9 cellular contexts compared by ENCODE assay signal in the genomic region with DNA sequence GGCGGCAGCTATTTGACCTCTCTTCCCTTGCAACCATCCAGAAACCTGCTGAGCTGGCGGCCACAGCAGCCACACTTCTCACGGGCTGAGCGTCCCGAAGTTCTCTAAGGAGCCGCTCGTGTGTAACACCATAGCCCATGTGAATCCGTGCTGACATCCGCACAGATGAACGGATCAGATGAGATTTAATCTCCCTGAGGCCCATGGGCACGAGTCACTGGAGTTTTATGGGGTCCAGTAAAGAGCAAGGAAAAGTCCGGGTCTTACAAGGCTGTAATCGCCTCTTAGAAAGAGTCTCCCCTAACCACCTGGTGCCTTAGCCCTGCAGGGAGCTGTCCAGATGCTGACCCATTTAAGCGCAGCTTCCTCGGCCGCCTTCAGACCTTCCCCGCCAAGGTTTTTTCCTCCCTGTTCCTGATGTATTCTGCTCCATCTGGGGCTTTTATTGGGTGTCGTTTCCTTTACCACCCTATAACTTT. TPM values are rescaled to one million over a fixed set of nuclear protein-coding genes. Genes with fewer than 3 reads are reported as not detected.
A peak's percentile ranks its signal among the peaks of the same experiment; 100 is the strongest.
DNase-seq lines count a peak whose midpoint lies in the region; TF ChIP-seq lines count a peak whose summit lies in the region.
"Had no signal": no experiment of that assay in that cellular context is flagged by ENCODE, and none has a peak within 500 bp of the region (broad histone marks: within the 10 kb centered on the region; RNA-seq: fewer than 3 reads in every experiment).

No MANE protein-coding gene starts in this region.

- H3K27ac Mint-ChIP-seq in activated CD4-positive, alpha-beta T cell treated with anti-CD3 and anti-CD28 coated beads, Interleukin-2, amount 10 ng/mL, durations not matched to agents 24 days and 14 days: no peak overlapping the region

- TF ChIP-seq CTCF in fibroblast of the aortic adventitia (IDR thresholded peaks at IDR 0.05; ENCODE audit: insufficient read depth, low read length): no peak
- no peak for TF ChIP-seq CTCF in prostate gland (IDR thresholded peaks at IDR 0.05)

- 2% methylated on average over 18 of the region's 18 CpGs for WGBS in prostate gland

- H3K36me3 Mint-ChIP-seq in activated CD4-positive, alpha-beta T cell treated with anti-CD3 and anti-CD28 coated beads, Interleukin-2, amount 10 ng/mL, durations not matched to agents 24 days and 14 days (ENCODE audit: low read depth): no peaks in the 10 kb centered on the region

- peaks cover 4% of the 10 kb centered on the region for H3K4me1 Mint-ChIP-seq in activated CD4-positive, alpha-beta T cell treated with anti-CD3 and anti-CD28 coated beads, Interleukin-2, amount 10 ng/mL, durations not matched to agents 24 days and 14 days

- H3K4me1 ChIP-seq in prostate gland (replicated peaks): no peaks in the 10 kb centered on the region

- intact Hi-C loops in activated CD4-positive, alpha-beta T cell treated with anti-CD3 and anti-CD28 coated beads, Interleukin-2, amount 10 ng/mL, durations not matched to agents 24 days and 14 days (cut with micrococcal nuclease): loop anchor here (2.0 kb wide), 1 partner anchor 77 kb away; no protein-coding TSS in a partner anchor
- intact Hi-C loops in prostate gland (cut with DNase I): no loop called here

- no peaks in the 10 kb centered on the region for H3K27me3 ChIP-seq in prostate gland (replicated peaks; ENCODE audit: insufficient read depth)

- peaks cover 59% of the 10 kb centered on the region for H3K27me3 Mint-ChIP-seq in activated CD4-positive, alpha-beta T cell treated with anti-CD3 and anti-CD28 coated beads, Interleukin-2, amount 10 ng/mL, durations not matched to agents 24 days and 14 days

- H3K4me3 ChIP-seq in fibroblast of the aortic adventitia (ENCODE audit: low read depth, low read length): no peak overlapping the region
- H3K4me3 ChIP-seq in prostate gland: no peak overlapping the region
- H3K4me3 ChIP-seq: skin epidermis had no signal

- TF ChIP-seq POLR2A in prostate gland (IDR thresholded peaks at IDR 0.05): no peak

- no peaks in the 10 kb centered on the region for H3K9me3 ChIP-seq in prostate gland

- peaks cover 4% of the 10 kb centered on the region for H3K9me3 Mint-ChIP-seq in activated CD4-positive, alpha-beta T cell treated with anti-CD3 and anti-CD28 coated beads, Interleukin-2, amount 10 ng/mL, durations not matched to agents 24 days and 14 days

- peak; percentile 76 for DNase-seq in activated CD4-positive, alpha-beta T cell treated with anti-CD3 and anti-CD28 coated beads, Interleukin-2, amount 10 ng/mL, durations not matched to agents 24 days and 14 days
- DNase-seq in activated CD4-positive, alpha-beta T cell treated with anti-CD3 and anti-CD28 coated beads for 4 hours: no peak
- DNase-seq in SK-N-DZ (ENCODE audit: low spot score): peak; percentile 58
- DNase-seq in fibroblast of the aortic adventitia (ENCODE audit: low read depth): peak; percentile 78
- DNase-seq in prostate gland (ENCODE audit: low spot score): peak; percentile 17
- no peak for DNase-seq in COR-L47 (lab: John Stamatoyannopoulos, UW)
- DNase-seq in cerebellar cortex (ENCODE audit: low spot score): no peak
- no peak for DNase-seq in NCI-H1105 treated with DMSO at 0.1 percent for 48 hours (lab: John Stamatoyannopoulos, UW)

- H3K4me3 Mint-ChIP-seq in activated CD4-positive, alpha-beta T cell treated with anti-CD3 and anti-CD28 coated beads, Interleukin-2, amount 10 ng/mL, durations not matched to agents 24 days and 14 days: no peak overlapping the region

- no peak overlapping the region for H3K27ac ChIP-seq in prostate gland
- H3K27ac ChIP-seq: skin epidermis had no signal

- no peaks in the 10 kb centered on the region for H3K36me3 ChIP-seq in prostate gland

RNA-seq across cellular contexts. Expression of a gene that starts 5.5 kb away (rescaled TPM):
- total RNA-seq in activated CD4-positive, alpha-beta T cell treated with anti-CD3 and anti-CD28 coated beads, Interleukin-2, amount 10 ng/mL, durations not matched to agents 24 days and 14 days: not detected in 2 replicates
- polyA plus RNA-seq in SK-N-DZ (2014; cell fraction: cytosol; rRNA removed): not detected in 2 replicates
- polyA plus RNA-seq in SK-N-DZ (2014; cell fraction: nucleus; rRNA removed): 0.26 TPM in 1 of 2 replicates, not detected in the other
- not detected in 2 replicates for total RNA-seq in fibroblast of the aortic adventitia (ENCODE audit: low replicate concordance)
- total RNA-seq in prostate gland: not detected

Comparison
In these comparisons a context has a peak if more than half of its experiments do, and no peak if none do; other contexts are left out.
1. DNase-seq: peak in activated CD4-positive, alpha-beta T cell treated with anti-CD3 and anti-CD28 coated beads, Interleukin-2, amount 10 ng/mL, durations not matched to agents 24 days and 14 days (single experiment), SK-N-DZ (single experiment), fibroblast of the aortic adventitia (single experiment) and prostate gland (single experiment); none in activated CD4-positive, alpha-beta T cell treated with anti-CD3 and anti-CD28 coated beads for 4 hours (0 of 2), COR-L47 (single experiment), cerebellar cortex (single experiment) and NCI-H1105 treated with DMSO at 0.1 percent for 48 hours (single experiment).